Comparison of ENCODE assay signal across 8 cellular contexts in the genomic region with DNA sequence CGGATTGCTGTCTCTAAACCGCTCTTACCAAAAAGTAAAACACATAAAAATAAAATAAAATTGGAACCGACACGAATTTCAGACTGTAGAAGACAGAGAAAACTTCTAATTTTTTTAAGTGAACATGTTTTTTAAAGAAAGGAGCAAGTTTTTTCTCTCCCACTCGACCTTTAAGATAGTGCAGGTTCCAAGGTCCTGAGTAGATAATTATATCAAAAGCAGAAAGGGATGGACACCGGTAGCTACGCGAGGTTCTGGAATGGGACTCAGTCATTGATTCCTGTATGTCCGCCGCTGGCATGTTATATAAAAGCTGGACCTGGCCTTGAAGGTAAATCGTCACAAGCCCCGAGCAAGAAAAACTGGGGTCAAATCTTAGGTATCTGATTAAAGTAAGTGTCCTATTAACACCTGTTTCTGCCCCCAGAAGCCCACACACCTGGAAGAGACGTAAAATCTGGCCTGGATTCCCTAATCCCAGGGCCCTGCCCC. TPM values are rescaled to one million over a fixed set of nuclear protein-coding genes. Genes with fewer than 3 reads are reported as not detected.
DNase-seq lines count a peak whose midpoint lies in the region; ATAC-seq and TF ChIP-seq lines count a peak whose summit lies in the region.

No MANE protein-coding gene starts in this region.

- DNase-seq in BE2C (no peak), coronary artery (ENCODE audit: low spot score) (no peak), D341Med (ENCODE audit: low spot score) (no peak), cortex of kidney (lab: John Stamatoyannopoulos, UW) (no peak), GM10248 (ENCODE audit: extremely low spot score) (no peak)
- no peak for DNase-seq in natural killer cell treated with Interleukin-12 subunit alpha and Interleukin-12 subunit beta and Interleukin-15 and Interleukin-18, amount 100 ng/mL, for 72 hours (ENCODE audit: low spot score)

- CTCF ChIA-PET in GM10248 (lab: Yijun Ruan, JAX) = interaction anchor here (1.1 to 2.5 kb wide), 9 partner anchors 9 to 117 kb away, joined by 3 to 8 read pairs (median 4); partner anchors contain the start of gene TFAM

- no peaks in the 10 kb centered on the region for H3K9me2 ChIP-seq in Loucy (replicated peaks; ENCODE audit: low read depth, low read length)

- H3K4me1 Mint-ChIP-seq in natural killer cell treated with Interleukin-12 subunit alpha and Interleukin-12 subunit beta and Interleukin-15 and Interleukin-18, amount 100 ng/mL, for 72 hours (ENCODE audit: low read depth in 2 of 2) = peaks cover 23 to 47% of the 10 kb centered on the region in 2 donors

- POLR2A ChIA-PET in GM10248 (lab: Yijun Ruan, JAX) = interaction anchor here (0.6 kb wide), 1 partner anchor 9 kb away, joined by 4 read pairs; no protein-coding TSS in a partner anchor

- no peaks in the 10 kb centered on the region for H3K4me1 ChIP-seq in BE2C
- peaks cover 35% of the 10 kb centered on the region for H3K4me1 ChIP-seq in Loucy (ENCODE audit: insufficient read depth, low read length, poor library complexity, severe bottlenecking)

- H3K36me3 ChIP-seq in BE2C (no peaks in the 10 kb centered on the region), Loucy (ENCODE audit: insufficient read depth, low read length) (no peaks in the 10 kb centered on the region)

- TF ChIP-seq CTCF in BE2C (IDR thresholded peaks at IDR 0.05; ENCODE audit: low read depth, low read length) = no peak
- no peak for TF ChIP-seq CTCF in Loucy (conservative IDR thresholded peaks at IDR 0.05; ENCODE audit: low read length)
- no peak for TF ChIP-seq CTCF in coronary artery (IDR thresholded peaks at IDR 0.05)
- no peak for TF ChIP-seq CTCF in GM10248 (IDR thresholded peaks at IDR 0.05; ENCODE audit: control extremely low read depth, extremely low read depth, low read depth, missing control alignments)

- peak; percentile 0 for ATAC-seq in GM19467 (IDR thresholded peaks at IDR 0.05; ENCODE audit: unreplicated experiment)
- no peak for ATAC-seq in natural killer cell treated with Interleukin-12 subunit alpha and Interleukin-12 subunit beta and Interleukin-15 and Interleukin-18, amount 100 ng/mL, for 72 hours

- H3K36me3 Mint-ChIP-seq in natural killer cell treated with Interleukin-12 subunit alpha and Interleukin-12 subunit beta and Interleukin-15 and Interleukin-18, amount 100 ng/mL, for 72 hours = no peaks in the 10 kb centered on the region

- peak overlapping the region; percentile 90 to 98 for H3K27ac ChIP-seq in coronary artery

- peak overlapping the region; percentile 83 for H3K4me3 ChIP-seq in BE2C (ENCODE audit: low read depth, low read length)
- peak overlapping the region; percentile 85 for H3K4me3 ChIP-seq in Loucy (ENCODE audit: low read length, poor library complexity, severe bottlenecking)
- H3K4me3 ChIP-seq in coronary artery = peak overlapping the region; percentile 94

- H3K27ac Mint-ChIP-seq in natural killer cell treated with Interleukin-12 subunit alpha and Interleukin-12 subunit beta and Interleukin-15 and Interleukin-18, amount 100 ng/mL, for 72 hours = peak overlapping the region; percentile 89 to 94

- peak overlapping the region; percentile 87 for H3K4me3 Mint-ChIP-seq in natural killer cell treated with Interleukin-12 subunit alpha and Interleukin-12 subunit beta and Interleukin-15 and Interleukin-18, amount 100 ng/mL, for 72 hours

- no peaks in the 10 kb centered on the region for H3F3A ChIP-seq in Loucy (ENCODE audit: low read depth)

- peaks cover 56% of the 10 kb centered on the region for H3K79me2 ChIP-seq in Loucy (ENCODE audit: insufficient read depth, low read length)

- peaks cover 31% of the 10 kb centered on the region for H4K20me1 ChIP-seq in Loucy (ENCODE audit: insufficient read depth, low read length, poor library complexity, severe bottlenecking)

- peak overlapping the region; percentile 89 for H2AFZ ChIP-seq in Loucy (ENCODE audit: low read length)

- H3K9me3 ChIP-seq in BE2C (no peaks in the 10 kb centered on the region), Loucy (ENCODE audit: insufficient read depth, low read depth, low read length) (no peaks in the 10 kb centered on the region)

- H3K4me2 ChIP-seq in Loucy (ENCODE audit: low read depth, low read length, poor library complexity, severe bottlenecking) = peak overlapping the region; percentile 93

- no peaks in the 10 kb centered on the region for H3K27me3 ChIP-seq in BE2C
- H3K27me3 ChIP-seq in Loucy (ENCODE audit: insufficient read depth, low read length, poor library complexity, severe bottlenecking) = no peaks in the 10 kb centered on the region

- peak overlapping the region; percentile 64 for H3K9ac ChIP-seq in Loucy (ENCODE audit: low read depth, low read length, poor library complexity, severe bottlenecking)

- H3K9me3 Mint-ChIP-seq in natural killer cell treated with Interleukin-12 subunit alpha and Interleukin-12 subunit beta and Interleukin-15 and Interleukin-18, amount 100 ng/mL, for 72 hours = no peaks in the 10 kb centered on the region

- H3K27me3 Mint-ChIP-seq in natural killer cell treated with Interleukin-12 subunit alpha and Interleukin-12 subunit beta and Interleukin-15 and Interleukin-18, amount 100 ng/mL, for 72 hours = no peaks in the 10 kb centered on the region

RNA-seq across cellular contexts. Expression of gene CISD1, which starts 0.5 kb away (rescaled TPM):
- polyA plus RNA-seq in BE2C (2012; ENCODE audit: insufficient read depth, insufficient read length, low read depth) = 80.3 TPM
- 10 to 100 TPM; 41.2 to 48.5 TPM for total RNA-seq in natural killer cell treated with Interleukin-12 subunit alpha and Interleukin-12 subunit beta and Interleukin-15 and Interleukin-18, amount 100 ng/mL, for 72 hours

RNA-seq across cellular contexts. Expression of gene IPMK, which starts 0.8 kb away (rescaled TPM):
- 3.4 TPM for polyA plus RNA-seq in BE2C (2012; ENCODE audit: insufficient read depth, insufficient read length, low read depth)
- total RNA-seq in natural killer cell treated with Interleukin-12 subunit alpha and Interleukin-12 subunit beta and Interleukin-15 and Interleukin-18, amount 100 ng/mL, for 72 hours = 10 to 100 TPM in 1 of 2 donors, 1 to 10 TPM in 1; 5.6 to 10.0 TPM
